10 cellular contexts compared by ENCODE assay signal in genomic region chr11:115502636-115503082, GRCh38. TPM values are rescaled to one million over a fixed set of nuclear protein-coding genes. Genes with fewer than 3 reads are reported as not detected.
DNase-seq lines count a peak whose midpoint lies in the region; ATAC-seq, FAIRE-seq and TF ChIP-seq lines count a peak whose summit lies in the region.
"Had no signal": no experiment of that assay in that cellular context is flagged by ENCODE, and none has a peak within 500 bp of the region (broad histone marks: within the 10 kb centered on the region; RNA-seq: fewer than 3 reads in every experiment).

No MANE protein-coding gene starts in this region.

- H3K9me3 ChIP-seq in GM12878 (replicated peaks; ENCODE audit: control insufficient read depth, insufficient read depth, low read length) (no peaks in the 10 kb centered on the region; the same call in 2 of the 3 replicates), liver (ENCODE audit: control insufficient read depth in 4 of 4, low read length in 3 of 4) (no peaks in the 10 kb centered on the region), tibial artery (no peaks in the 10 kb centered on the region)

- WGBS in GM12878 (ENCODE audit: insufficient coverage, insufficient replicate concordance, low lambda C conversion rate, missing lambda C conversion rate), result 1% methylated on average over 29 of the region's 30 CpGs
- WGBS in liver, result 1% methylated on average over 30 of the region's 30 CpGs

- H3K4me1 ChIP-seq in GM12878 (ENCODE audit: control insufficient read depth, insufficient read depth, low read length) (0 out of 2 replicates have a peak, but pooled peaks cover 1% of the 10 kb centered on the region), liver (ENCODE audit: control insufficient read depth in 4 of 4, insufficient read depth in 4 of 4, low read length in 3 of 4) (peaks cover 7 to 55% (median 49%) of the 10 kb centered on the region in 4 donors), tibial artery (peaks cover 5 to 26% (median 20%) of the 10 kb centered on the region in 4 donors)

- no peak for FAIRE-seq in GM12878 (lab: Jason Lieb, UNC)

- no peaks in the 10 kb centered on the region for H3K79me2 ChIP-seq in GM12878 (ENCODE audit: control insufficient read depth, insufficient read depth, low read length)

- H3K36me3 ChIP-seq in GM12878 (ENCODE audit: control insufficient read depth in 2 of 2, insufficient read depth in 2 of 2, low read length in 1 of 2) (no peaks in the 10 kb centered on the region), liver (ENCODE audit: control insufficient read depth in 4 of 4, insufficient read depth in 3 of 4, low read depth in 1 of 4, low read length in 3 of 4) (no peaks in the 10 kb centered on the region), tibial artery (no peaks in the 10 kb centered on the region)
- H3K36me3 ChIP-seq: BLaER1 treated with 17β-estradiol and CSF1 and Interleukin-3, amounts not matched to agents 10 nM and 100 nM had no signal

- in situ Hi-C loops in GM12878 (cut with MboI), result no loop called here

- ATAC-seq in GM12878 (peak; percentile 21), GM18520 (IDR thresholded peaks at IDR 0.05; ENCODE audit: unreplicated experiment) (no peak), HG03457 (IDR thresholded peaks at IDR 0.05; ENCODE audit: unreplicated experiment) (no peak)

- H2AFZ ChIP-seq in GM12878 (ENCODE audit: control insufficient read depth, low read depth, low read length), result no peak overlapping the region

- TF ChIP-seq RAD21 in GM12878 (IDR thresholded peaks at IDR 0.05; ENCODE audit: insufficient read depth, low read depth, low read length) (no peak), liver (IDR thresholded peaks at IDR 0.05) (no peak)

- SMC1A ChIA-PET in GM12878 (lab: Charles Lee; ENCODE audit: uncharacterized antibody, unreplicated experiment), result no interaction called here

- H3K9ac ChIP-seq in GM12878 (ENCODE audit: control insufficient read depth, insufficient read depth, low read length) (no peak overlapping the region), liver (ENCODE audit: low read depth in 1 of 2, low read length in 2 of 2) (peak overlapping the region in 1 of 2 donors; percentile 60)
- H3K9ac ChIP-seq: BLaER1 treated with 17β-estradiol and CSF1 and Interleukin-3, amounts not matched to agents 10 nM and 100 nM had no signal

- RAD21 ChIA-PET in GM12878 (lab: Charles Lee; ENCODE audit: unreplicated experiment), result no interaction called here

- no TSS peak for BruUV-seq in GM12878 (replicated peaks; lab: Mats Ljungman, UMichigan)

- CTCF ChIA-PET in GM12878 (lab: Yijun Ruan, JAX), result no interaction called here

- no peak overlapping the region for H3K4me3 ChIP-seq in GM12878
- peak overlapping the region; percentile 49 to 82 (median 74) for H3K4me3 ChIP-seq in liver (ENCODE audit: low read depth in 1 of 3, low read length in 3 of 3)
- H3K4me3 ChIP-seq in tibial artery, result peak overlapping the region; percentile 56 to 62
- H3K4me3 ChIP-seq: BLaER1 treated with 17β-estradiol and CSF1 and Interleukin-3, amounts not matched to agents 10 nM and 100 nM had no signal

- peak overlapping the region; percentile 1; the same call in 1 of the 2 replicates for H3K4me2 ChIP-seq in GM12878 (ENCODE audit: control insufficient read depth, insufficient read depth)
- H3K4me2 ChIP-seq: BLaER1 treated with 17β-estradiol and CSF1 and Interleukin-3, amounts not matched to agents 10 nM and 100 nM had no signal

- no peaks in the 10 kb centered on the region for H4K20me1 ChIP-seq in GM12878 (ENCODE audit: control insufficient read depth, insufficient read depth)
- H4K20me1 ChIP-seq: BLaER1 treated with 17β-estradiol and CSF1 and Interleukin-3, amounts not matched to agents 10 nM and 100 nM had no signal

- H3K27me3 ChIP-seq in GM12878 (replicated peaks in 1 of 2; ENCODE audit: control insufficient read depth in 2 of 2, insufficient read depth in 2 of 2, low read length in 1 of 2) (peaks cover 12 to 30% of the 10 kb centered on the region in 2 experiments), liver (ENCODE audit: control insufficient read depth in 4 of 4, insufficient read depth in 4 of 4, low read length in 3 of 4) (no peaks in the 10 kb centered on the region), tibial artery (peaks cover 0 to 41% of the 10 kb centered on the region in 2 donors)

- H3K27ac ChIP-seq in GM12878 (ENCODE audit: control insufficient read depth, insufficient read depth) (no peak overlapping the region), liver (ENCODE audit: low read depth in 1 of 2, low read length in 2 of 2) (peak overlapping the region; percentile 75 to 88), tibial artery (peak overlapping the region in 1 of 2 donors; percentile 74)
- H3K27ac ChIP-seq: BLaER1 treated with 17β-estradiol and CSF1 and Interleukin-3, amounts not matched to agents 10 nM and 100 nM had no signal

- TF ChIP-seq EP300 in GM12878 (IDR thresholded peaks at IDR 0.05; ENCODE audit: borderline replicate concordance in 1 of 2, control insufficient read depth in 1 of 2, low read depth in 2 of 2, low read length in 2 of 2), result no peak

- TF ChIP-seq CTCF in GM12878 (IDR thresholded peaks at IDR 0.05 in 2 of 3, conservative IDR thresholded peaks at IDR 0.05 in 1 of 3; ENCODE audit: control insufficient read depth in 2 of 3, extremely low read depth in 1 of 3, insufficient read depth in 1 of 3, low read depth in 3 of 3, low read length in 3 of 3) (no peak), liver (IDR thresholded peaks at IDR 0.05; ENCODE audit: low read depth, low read length, missing input control) (no peak), tibial artery (IDR thresholded peaks at IDR 0.05) (no peak)

- peak; percentile 41 for DNase-seq in NCI-H510A (lab: John Stamatoyannopoulos, UW)
- no peak for DNase-seq in NCI-H510A treated with DMSO at 0.1 percent for 48 hours (lab: John Stamatoyannopoulos, UW)
- DNase-seq in GM12878 (ENCODE audit: low read depth, low spot score), result no peak
- DNase-seq in tibial artery, result no peak
- DNase-seq in cerebellar nuclear complex (lab: John Stamatoyannopoulos, UW), result no peak
- DNase-seq: Kasumi-1 had no signal

- POLR2A ChIA-PET in GM12878 (lab: Charles Lee), result no interaction called here

- no peak for TF ChIP-seq POLR2A in GM12878 (IDR thresholded peaks at IDR 0.05; ENCODE audit: low read depth, low read length)

- intact Hi-C loops in GM12878 (cut with micrococcal nuclease; ENCODE audit: unreplicated experiment) (loop anchor here (10.0 kb wide), 1 partner anchor 422 kb away; no protein-coding TSS in a partner anchor), tibial artery (cut with DNase I; ENCODE audit: low total_unique reads) (loop anchor here (5.0 to 10.0 kb wide), 2 partner anchors 122 to 165 kb away; no protein-coding TSS in a partner anchor)

TF ChIP-seq in GM12878, 131 proteins besides CTCF, POLR2A, EP300 and RAD21 (continues in another document):
- TF ChIP-seq KLF5 (IDR thresholded peaks at IDR 0.05; ENCODE audit: partially characterized antibody), result no peak
- no peak for TF ChIP-seq RELA (IDR thresholded peaks at IDR 0.05; ENCODE audit: borderline replicate concordance, partially characterized antibody)
- no peak for TF ChIP-seq IRF4 (IDR thresholded peaks at IDR 0.05; ENCODE audit: low read depth, low read length)

TF ChIP-seq in liver, 16 proteins besides CTCF, POLR2A, EP300 and RAD21:
- TF ChIP-seq FOXA2 (IDR thresholded peaks at IDR 0.05) (peak; percentile 48), REST (IDR thresholded peaks at IDR 0.05) (no peak), SP1 (IDR thresholded peaks at IDR 0.05) (no peak)

RNA-seq across cellular contexts. Expression of gene CADM1, which starts 1.6 kb away (rescaled TPM):
- not detected in 2 replicates for total RNA-seq in GM12878 (2013; cell fraction: nucleolus; rRNA removed)
- total RNA-seq in GM12878 (2014; rRNA removed) (0.06 TPM in 1 of 2 replicates, not detected in the other), GM12878 (2014; rRNA removed; fragmentation: Illumina TruSeq; extraction: Trizol) (0.09 TPM in 1 of 2 replicates, not detected in the other), GM12878 (2021) (0.13 and 0.38 TPM in 2 replicates), liver (10 to 100 TPM; 13.0 to 37.2 TPM)
- polyA plus RNA-seq in GM12878 (2011; ENCODE audit: low read depth), result 0.30 TPM
- polyA plus RNA-seq in GM12878 (2011; rRNA removed) (0.20 and 0.48 TPM in 2 replicates), GM12878 (2014; fragmentation: Illumina TruSeq; extraction: Trizol) (0.03 and 0.16 TPM in 2 replicates), GM12878 (2014; fragmentation: Nextera tagmentation; extraction: Ambion mirVana) (not detected), GM12878 (2014; rRNA removed) (0.14 TPM in 1 of 2 replicates, not detected in the other), GM12878 (2016; fragmentation: Nextera tagmentation; extraction: Ambion mirVana) (under 1 TPM; 0.15 to 0.21 TPM), liver (10 to 100 TPM; 20.6 to 40.6 TPM)
- polyA plus RNA-seq in GM12878 (2011; cell fraction: cytosol; rRNA removed), result 0.22 and 0.23 TPM in 2 replicates
- 0.79 and 1.1 TPM in 2 replicates for polyA plus RNA-seq in GM12878 (2011; cell fraction: nucleus; rRNA removed)
- 0.54 and 0.73 TPM in 2 replicates for polyA plus RNA-seq in GM12878 (2012)
- polyA minus RNA-seq in GM12878 (2011; rRNA and poly(A)+ RNA removed), result 0.22 and 0.41 TPM in 2 replicates
- polyA minus RNA-seq in GM12878 (2011; cell fraction: cytosol; rRNA and poly(A)+ RNA removed), result not detected in 2 replicates
- 0.24 and 1.1 TPM in 2 replicates for polyA minus RNA-seq in GM12878 (2011; cell fraction: nucleus; rRNA and poly(A)+ RNA removed)

Comparison
In these comparisons a context has a peak if more than half of its experiments do, and no peak if none do; other contexts are left out.
1. RNA of gene CADM1, which starts 1.6 kb away (total RNA-seq): 13.0 to 37.2 TPM in liver; 0.06 to 0.38 TPM in GM12878; every median in the first group is over 10 times any median in the second.